ENCODE assay signal across 16 cellular contexts in the genomic region with DNA sequence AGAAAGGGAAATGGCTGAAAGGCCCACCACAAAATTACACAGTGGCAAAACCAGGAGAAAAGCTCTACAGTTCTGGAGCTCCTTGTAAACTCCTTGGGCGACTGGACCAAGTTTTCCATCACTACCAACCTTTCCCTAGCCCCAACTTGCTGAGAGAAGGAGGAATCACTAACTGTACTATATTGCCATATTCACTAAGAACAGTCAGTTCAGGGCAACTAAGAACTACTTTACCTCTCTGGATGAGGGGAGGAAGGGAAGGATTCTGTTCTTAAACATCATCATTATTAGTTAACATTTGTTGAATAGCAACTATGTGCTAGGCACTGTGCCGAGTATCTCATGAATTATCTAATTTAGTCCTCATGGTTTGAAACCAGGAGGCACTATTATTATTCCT.
DNase-seq lines count a peak whose midpoint lies in the region; ATAC-seq and TF ChIP-seq lines count a peak whose summit lies in the region.
"Had no signal": no experiment of that assay in that cellular context is flagged by ENCODE, and none has a peak within 500 bp of the region (broad histone marks: within the 10 kb centered on the region; RNA-seq: fewer than 3 reads in every experiment).

No MANE protein-coding gene starts in this region.

- DNase-seq in PC-9 (no peak), glutamatergic neuron (no peak), psoas muscle (no peak), mesenteric fat pad (ENCODE audit: low spot score) (no peak), RPMI8226 (no peak)
- DNase-seq: ACHN; HCEC 1CT; MG63; NCI-H1436 treated with DMSO at 0.1 percent for 48 hours; Peyer's patch; stimulated activated naive CD4-positive, alpha-beta T cell treated with Interleukin-2 at 50 U/mL for 16 hours had no signal

- POLR2A ChIA-PET in PC-9 (lab: Charles Lee; ENCODE audit: unreplicated experiment) = interaction anchor here (0.7 kb wide), 1 partner anchor 114 kb away, joined by 4 read pairs; no protein-coding TSS in a partner anchor

- no peak overlapping the region for H3K4me3 ChIP-seq in BLaER1 treated with 17β-estradiol and CSF1 and Interleukin-3, amounts not matched to agents 10 nM and 100 nM
- H3K4me3 ChIP-seq in PC-9 = 0 out of 2 replicates have a peak overlapping the region, but pooled peaks have one; percentile 18
- peak overlapping the region; percentile 94 for H3K4me3 ChIP-seq in psoas muscle
- H3K4me3 ChIP-seq: MG63 had no signal

- H3K9me2 ChIP-seq in PC-9 (ENCODE audit: insufficient read depth) = no peaks in the 10 kb centered on the region

- H3K9ac ChIP-seq in BLaER1 treated with 17β-estradiol and CSF1 and Interleukin-3, amounts not matched to agents 10 nM and 100 nM = no peak overlapping the region

- H3F3A ChIP-seq in PC-9 (ENCODE audit: insufficient read depth, low read depth) = peaks cover 5% of the 10 kb centered on the region; the same call in 1 of the 2 replicates

- peaks cover 26 to 48% (median 37%) of the 10 kb centered on the region in 10 experiments for H3K4me1 ChIP-seq in BLaER1 treated with 17β-estradiol and CSF1 and Interleukin-3, amounts not matched to agents 10 nM and 100 nM
- peaks cover 30% of the 10 kb centered on the region for H3K4me1 ChIP-seq in PC-9 (replicated peaks; ENCODE audit: insufficient read depth)
- peaks cover 51% of the 10 kb centered on the region for H3K4me1 ChIP-seq in psoas muscle

- H3K27me3 ChIP-seq in BLaER1 treated with 17β-estradiol and CSF1 and Interleukin-3, amounts not matched to agents 10 nM and 100 nM = peaks cover 20 to 25% (median 23%) of the 10 kb centered on the region in 11 experiments
- no peaks in the 10 kb centered on the region for H3K27me3 ChIP-seq in PC-9 (ENCODE audit: insufficient read depth, low read depth)
- H3K27me3 ChIP-seq in psoas muscle (ENCODE audit: insufficient read depth in 3 of 3, low read length in 2 of 3) = no peaks in the 10 kb centered on the region
- H3K27me3 ChIP-seq: cardiac muscle cell, MG63, Peyer's patch had no signal

- intact Hi-C loops in PC-9 (cut with micrococcal nuclease; ENCODE audit: unreplicated experiment) = loop anchor here (10.0 kb wide), 1 partner anchor 198 kb away; no protein-coding TSS in a partner anchor
- intact Hi-C loops in psoas muscle (cut with DNase I) = loop anchor here (5.0 to 10.0 kb wide), 3 partner anchors 86 to 212 kb away; no protein-coding TSS in a partner anchor

- H3K79me2 ChIP-seq in PC-9 (ENCODE audit: low read depth) = peaks cover 73% of the 10 kb centered on the region

- WGBS in psoas muscle, 3 donors = 73 to 95% (median 73%) methylated on average over 2 of the region's 2 CpGs

- peak overlapping the region in 8 of 11 experiments; percentile 89 to 100 (median 98); a peak in 13 of 22 replicates for H3K4me2 ChIP-seq in BLaER1 treated with 17β-estradiol and CSF1 and Interleukin-3, amounts not matched to agents 10 nM and 100 nM
- H3K4me2 ChIP-seq in PC-9 = peak overlapping the region; percentile 87

- H3K9me3 Mint-ChIP-seq in glutamatergic neuron (ENCODE audit: unreplicated experiment) = peaks cover 29% of the 10 kb centered on the region

- peaks cover 5% of the 10 kb centered on the region for H3K36me3 Mint-ChIP-seq in glutamatergic neuron (ENCODE audit: unreplicated experiment)

- ATAC-seq in psoas muscle (no peak), HG03095 (IDR thresholded peaks at IDR 0.05; ENCODE audit: unreplicated experiment) (no peak), HG03457 (IDR thresholded peaks at IDR 0.05; ENCODE audit: unreplicated experiment) (no peak)
- ATAC-seq: activated CD4-positive, CD25-positive, alpha-beta regulatory T cell treated with anti-CD3 and anti-CD28 coated beads, Interleukin-2, amount 50 U/mL, for 24 hours had no signal

- H3K36me3 ChIP-seq in BLaER1 treated with 17β-estradiol and CSF1 and Interleukin-3, amounts not matched to agents 10 nM and 100 nM = peaks cover 0 to 22% (median 7%) of the 10 kb centered on the region in 11 experiments; a peak in 9 of 22 replicates
- peaks cover 13% of the 10 kb centered on the region; the same call in 1 of the 2 replicates for H3K36me3 ChIP-seq in PC-9 (ENCODE audit: low read depth)
- H3K36me3 ChIP-seq in psoas muscle (ENCODE audit: insufficient read depth in 1 of 2, low read depth in 1 of 2) = peaks cover 0 to 3% of the 10 kb centered on the region in 2 donors
- H3K36me3 ChIP-seq: cardiac muscle cell, MG63, Peyer's patch had no signal

- CTCF ChIA-PET in PC-9 (lab: Charles Lee) = no interaction called here

- peak overlapping the region; percentile 82 for H3K4me3 Mint-ChIP-seq in glutamatergic neuron (ENCODE audit: unreplicated experiment)

- peaks cover 25% of the 10 kb centered on the region for H3K27me3 Mint-ChIP-seq in glutamatergic neuron (ENCODE audit: unreplicated experiment)

- TF ChIP-seq CTCF in PC-9 (conservative IDR thresholded peaks at IDR 0.05) = no peak
- TF ChIP-seq CTCF in glutamatergic neuron (IDR thresholded peaks at IDR 0.05; ENCODE audit: partially characterized antibody, unreplicated experiment) = no peak
- no peak for TF ChIP-seq CTCF in psoas muscle (IDR thresholded peaks at IDR 0.05)

- H3K27ac ChIP-seq in BLaER1 treated with 17β-estradiol and CSF1 and Interleukin-3, amounts not matched to agents 10 nM and 100 nM = no peak overlapping the region
- H3K27ac ChIP-seq in PC-9 (no peak overlapping the region), psoas muscle (peak overlapping the region; percentile 34)

- H3K4me1 Mint-ChIP-seq in glutamatergic neuron (ENCODE audit: low read depth, unreplicated experiment) = peaks cover 38% of the 10 kb centered on the region

- H3K9me3 ChIP-seq in BLaER1 treated with 17β-estradiol and CSF1 and Interleukin-3, amounts not matched to agents 10 nM and 100 nM (replicated peaks in 1 of 11) = peaks cover 0 to 17% (median 5%) of the 10 kb centered on the region in 11 experiments; a peak in 7 of 22 replicates
- H3K9me3 ChIP-seq in PC-9 (ENCODE audit: insufficient read depth, low read depth) = no peaks in the 10 kb centered on the region
- no peaks in the 10 kb centered on the region for H3K9me3 ChIP-seq in psoas muscle
- H3K9me3 ChIP-seq: MG63 had no signal

- no TSS peak for BruUV-seq in PC-9 (replicated peaks; lab: Mats Ljungman, UMichigan)

- peaks cover 0 to 32% (median 6%) of the 10 kb centered on the region in 11 experiments; a peak in 8 of 22 replicates for H4K20me1 ChIP-seq in BLaER1 treated with 17β-estradiol and CSF1 and Interleukin-3, amounts not matched to agents 10 nM and 100 nM
- peaks cover 26% of the 10 kb centered on the region for H4K20me1 ChIP-seq in PC-9 (ENCODE audit: insufficient read depth)

- H3K27ac Mint-ChIP-seq in glutamatergic neuron (ENCODE audit: unreplicated experiment) = peak overlapping the region; percentile 81

- no peak overlapping the region for H2AFZ ChIP-seq in PC-9

Comparison
In these comparisons a context has a peak if more than half of its experiments do, and no peak if none do; other contexts are left out.
1. H3K4me3 ChIP-seq: peak in PC-9 (single experiment) and psoas muscle (single experiment); none in BLaER1 treated with 17β-estradiol and CSF1 and Interleukin-3, amounts not matched to agents 10 nM and 100 nM (0 of 10).